7 cellular contexts compared by ENCODE assay signal in genomic region chr15:34795267-34796081, GRCh38. TPM values are rescaled to one million over a fixed set of nuclear protein-coding genes. Genes with fewer than 3 reads are reported as not detected.
A peak's percentile ranks its signal among the peaks of the same experiment; 100 is the strongest.
DNase-seq lines count a peak whose midpoint lies in the region; ATAC-seq and TF ChIP-seq lines count a peak whose summit lies in the region.

Gene ACTC1, minus strand, starts transcription at chr15:34795549. Its CDS starts 741 bp downstream, at chr15:34794808.

- TF ChIP-seq CTCF in chondrocyte (IDR thresholded peaks at IDR 0.05) (peak; percentile 50), thyroid gland (IDR thresholded peaks at IDR 0.05) (no peak), lower leg skin (IDR thresholded peaks at IDR 0.05) (no peak)

- ATAC-seq in HG02885 (IDR thresholded peaks at IDR 0.05; ENCODE audit: poor library complexity, unreplicated experiment) = no peak

- H3K4me1 ChIP-seq in thyroid gland = peaks cover 9 to 14% of the 10 kb centered on the region in 2 donors

- no peak within 1 kb of the TSS for H3K27ac ChIP-seq in thyroid gland

- 11 to 13% methylated on average over 38 to 43 of the region's 44 CpGs for WGBS in thyroid gland, 2 donors
- WGBS in lower leg skin, 2 donors = 3 to 19% methylated on average over 15 to 40 of the region's 44 CpGs

- peak within 1 kb of the TSS; percentile 49 for H3K4me3 Mint-ChIP-seq in chondrocyte (ENCODE audit: unreplicated experiment)

- no peaks in the 10 kb centered on the region for H3K9me3 Mint-ChIP-seq in chondrocyte (ENCODE audit: low read depth)

- peaks cover 41% of the 10 kb centered on the region for H3K4me1 Mint-ChIP-seq in chondrocyte (ENCODE audit: low read depth)

- no peaks in the 10 kb centered on the region for H3K36me3 ChIP-seq in thyroid gland

- intact Hi-C loops in thyroid gland (cut with DNase I) = no loop called here
- intact Hi-C loops in lower leg skin (cut with DNase I; ENCODE audit: low total_unique reads) = no loop called here

- TF ChIP-seq POLR2A in thyroid gland (IDR thresholded peaks at IDR 0.05) = no peak
- no peak for TF ChIP-seq POLR2A in lower leg skin (IDR thresholded peaks at IDR 0.05)

- no peaks in the 10 kb centered on the region for H3K36me3 Mint-ChIP-seq in chondrocyte (ENCODE audit: low read depth)

- peaks cover 10% of the 10 kb centered on the region for H3K27me3 ChIP-seq in thyroid gland

- no peak within 1 kb of the TSS for H3K27ac Mint-ChIP-seq in chondrocyte (ENCODE audit: unreplicated experiment)

- H3K27me3 Mint-ChIP-seq in chondrocyte (ENCODE audit: low read depth) = peaks cover 16% of the 10 kb centered on the region

- DNase-seq in LoVo (ENCODE audit: low spot score) (peak; percentile 8), chondrocyte (ENCODE audit: low spot score) (peak; percentile 87), kidney tubule cell (ENCODE audit: low spot score) (peak; percentile 45), thyroid gland (peak; percentile 64 to 73), lower leg skin (ENCODE audit: low spot score in 2 of 2) (no peak), inferior parietal cortex (ENCODE audit: extremely low spot score) (no peak)

- H3K9me3 ChIP-seq in thyroid gland = no peaks in the 10 kb centered on the region

- H3K4me3 ChIP-seq in thyroid gland (replicated peaks in 1 of 3) = no peak within 1 kb of the TSS
- H3K4me3 ChIP-seq in lower leg skin (ENCODE audit: low read depth, poor library complexity, severe bottlenecking) = no peak within 1 kb of the TSS

RNA-seq across cellular contexts. Expression of gene ACTC1, which starts in this region (rescaled TPM):
- total RNA-seq in chondrocyte (6.2 to 19.5 TPM (median 7.1 TPM) in 3 replicates), thyroid gland (1 to 10 TPM in 3 of 4 donors, under 1 TPM in 1; 0.11 to 1.2 (median 1.1) TPM), lower leg skin (1 to 10 TPM in 1 of 4 donors, under 1 TPM in 3; 0.13 to 1.3 (median 0.55) TPM)

Comparison
In these comparisons a context has a peak if more than half of its experiments do, and no peak if none do; other contexts are left out.
1. DNase-seq: peak in LoVo (single experiment), chondrocyte (single experiment), kidney tubule cell (single experiment) and thyroid gland (2 of 2); none in lower leg skin (0 of 2) and inferior parietal cortex (single experiment).